1 cellular context compared by ENCODE assay signal in genomic region chr7:50801907-50802306, GRCh38.
TF ChIP-seq lines count a peak whose summit lies in the region.

No MANE protein-coding gene starts in this region.

TF ChIP-seq in HCT116, 20 proteins besides CTCF, POLR2A, EP300 and RAD21:
- TF ChIP-seq ZBTB33 (IDR thresholded peaks at IDR 0.05; ENCODE audit: extremely low read depth, insufficient replicate concordance, low read length) (no peak), EZH2 (IDR thresholded peaks at IDR 0.05) (no peak), ATF3 (IDR thresholded peaks at IDR 0.05) (no peak), ZNF274 (IDR thresholded peaks at IDR 0.05; ENCODE audit: low read depth, low read length) (no peak), SRF (IDR thresholded peaks at IDR 0.05; ENCODE audit: low read depth) (no peak), MAX (IDR thresholded peaks at IDR 0.05) (no peak), SIN3A (IDR thresholded peaks at IDR 0.05; ENCODE audit: low read depth) (no peak), EGR1 (IDR thresholded peaks at IDR 0.05; ENCODE audit: low read depth) (no peak), ZFX (IDR thresholded peaks at IDR 0.05) (no peak), SP1 (IDR thresholded peaks at IDR 0.05; ENCODE audit: low read depth) (no peak), CBX3 (IDR thresholded peaks at IDR 0.05; ENCODE audit: low read depth) (no peak), EZH2phosphoT487 (IDR thresholded peaks at IDR 0.05; ENCODE audit: borderline replicate concordance) (no peak), REST (IDR thresholded peaks at IDR 0.05; ENCODE audit: low read depth) (no peak), FOSL1 (IDR thresholded peaks at IDR 0.05; ENCODE audit: low read depth) (no peak), JUND (IDR thresholded peaks at IDR 0.05) (no peak), TCF7L2 (IDR thresholded peaks at IDR 0.05; ENCODE audit: borderline replicate concordance, extremely low read depth, insufficient read depth, insufficient read length) (no peak), ELF1 (IDR thresholded peaks at IDR 0.05; ENCODE audit: borderline replicate concordance, low read depth) (no peak), CEBPB (IDR thresholded peaks at IDR 0.05; ENCODE audit: low read depth) (no peak), POLR2AphosphoS5 (IDR thresholded peaks at IDR 0.05; ENCODE audit: low read depth, low read length) (no peak), YY1 (IDR thresholded peaks at IDR 0.05; ENCODE audit: extremely low read depth, insufficient replicate concordance, low read depth, low read length) (no peak)
